In the genomic region with DNA sequence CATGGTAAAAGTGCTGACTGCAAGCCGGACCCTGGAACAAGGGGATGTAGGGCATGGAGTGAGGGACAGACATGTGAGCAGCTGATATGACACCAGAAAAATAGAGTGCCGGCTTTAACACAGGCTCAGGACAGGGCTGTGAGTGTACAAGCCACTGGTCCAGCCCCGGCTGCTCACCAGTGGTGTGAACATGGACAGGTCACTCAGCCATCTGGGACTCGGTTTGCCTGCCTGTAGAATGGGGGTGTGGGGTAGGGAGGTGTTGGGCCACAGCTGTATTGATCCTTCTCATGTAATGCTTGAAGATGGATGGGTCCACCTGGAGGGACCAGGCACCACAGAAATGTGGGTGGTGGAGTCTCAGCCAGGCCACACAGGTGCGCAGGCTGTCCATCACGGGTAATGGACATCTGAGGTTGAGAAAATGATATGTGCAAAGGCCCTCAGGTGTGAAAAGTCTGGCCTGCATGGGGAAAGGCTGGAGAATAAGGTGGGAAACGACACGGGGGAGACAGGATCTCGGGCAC, we compare ENCODE assay signal across 1 cellular context.
TF ChIP-seq lines count a peak whose summit lies in the region.

No MANE protein-coding gene starts in this region.

TF ChIP-seq in HepG2, 621 proteins besides CTCF, POLR2A, EP300 and RAD21:
- TF ChIP-seq PTBP1 (IDR thresholded peaks at IDR 0.05; ENCODE audit: low read depth, low read length, poor library complexity, severe bottlenecking) (no peak), ZNF629 (CRISPR knock-in tag; conservative IDR thresholded peaks at IDR 0.05) (0 out of 2 replicates have a peak, but pooled peaks have one; percentile 18)
